1 cellular context compared by ENCODE assay signal in the genomic region with DNA sequence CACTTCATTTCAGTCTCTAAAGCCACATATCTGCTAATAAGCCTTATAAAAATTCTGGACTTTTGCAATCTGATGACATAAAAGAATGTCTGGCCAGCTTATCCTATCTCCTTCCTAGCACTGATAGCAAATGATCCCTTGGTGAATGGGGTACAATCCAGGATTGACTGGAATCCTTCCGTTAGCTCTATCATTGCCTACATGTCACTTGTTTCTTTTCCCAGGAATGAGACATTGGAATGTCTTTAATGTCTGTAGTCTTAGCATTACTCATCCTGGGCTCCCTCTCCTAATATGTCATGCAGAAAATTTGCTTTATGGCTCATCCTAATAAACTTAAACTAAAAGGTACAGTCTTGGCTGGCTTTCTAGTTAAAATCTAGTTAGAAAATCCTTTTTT.
TF ChIP-seq lines count a peak whose summit lies in the region.

No MANE protein-coding gene starts in this region.

TF ChIP-seq in IMR-90, 13 proteins besides CTCF, POLR2A, EP300 and RAD21:
- TF ChIP-seq BHLHE40 (IDR thresholded peaks at IDR 0.05; ENCODE audit: low read depth, low read length) = no peak
- no peak for TF ChIP-seq CHD1 (IDR thresholded peaks at IDR 0.05; ENCODE audit: low read depth, low read length)
- no peak for TF ChIP-seq MAFK (IDR thresholded peaks at IDR 0.05; ENCODE audit: low read depth, low read length)
- TF ChIP-seq MAZ (IDR thresholded peaks at IDR 0.05; ENCODE audit: borderline replicate concordance, low read depth, low read length) = no peak
- TF ChIP-seq FOS (IDR thresholded peaks at IDR 0.05; ENCODE audit: low read depth, low read length) = no peak
- no peak for TF ChIP-seq NFE2L2 (IDR thresholded peaks at IDR 0.05; ENCODE audit: low read depth, low read length)
- TF ChIP-seq, protein P1, sequence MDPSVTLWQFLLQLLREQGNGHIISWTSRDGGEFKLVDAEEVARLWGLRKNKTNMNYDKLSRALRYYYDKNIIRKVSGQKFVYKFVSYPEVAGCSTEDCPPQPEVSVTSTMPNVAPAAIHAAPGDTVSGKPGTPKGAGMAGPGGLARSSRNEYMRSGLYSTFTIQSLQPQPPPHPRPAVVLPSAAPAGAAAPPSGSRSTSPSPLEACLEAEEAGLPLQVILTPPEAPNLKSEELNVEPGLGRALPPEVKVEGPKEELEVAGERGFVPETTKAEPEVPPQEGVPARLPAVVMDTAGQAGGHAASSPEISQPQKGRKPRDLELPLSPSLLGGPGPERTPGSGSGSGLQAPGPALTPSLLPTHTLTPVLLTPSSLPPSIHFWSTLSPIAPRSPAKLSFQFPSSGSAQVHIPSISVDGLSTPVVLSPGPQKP (IDR thresholded peaks at IDR 0.05; ENCODE audit: borderline replicate concordance, low read depth, low read length) = no peak
- TF ChIP-seq RCOR1 (IDR thresholded peaks at IDR 0.05; ENCODE audit: insufficient replicate concordance, low read length) = no peak
- no peak for TF ChIP-seq MXI1 (IDR thresholded peaks at IDR 0.05; ENCODE audit: borderline replicate concordance, low read depth, low read length)
- TF ChIP-seq CEBPB (IDR thresholded peaks at IDR 0.05; ENCODE audit: low read depth, low read length) = no peak
- no peak for TF ChIP-seq RFX5 (IDR thresholded peaks at IDR 0.05; ENCODE audit: low read depth, low read length)
- TF ChIP-seq, protein P2, sequence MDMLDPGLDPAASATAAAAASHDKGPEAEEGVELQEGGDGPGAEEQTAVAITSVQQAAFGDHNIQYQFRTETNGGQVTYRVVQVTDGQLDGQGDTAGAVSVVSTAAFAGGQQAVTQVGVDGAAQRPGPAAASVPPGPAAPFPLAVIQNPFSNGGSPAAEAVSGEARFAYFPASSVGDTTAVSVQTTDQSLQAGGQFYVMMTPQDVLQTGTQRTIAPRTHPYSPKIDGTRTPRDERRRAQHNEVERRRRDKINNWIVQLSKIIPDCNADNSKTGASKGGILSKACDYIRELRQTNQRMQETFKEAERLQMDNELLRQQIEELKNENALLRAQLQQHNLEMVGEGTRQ (IDR thresholded peaks at IDR 0.05; ENCODE audit: low read depth, low read length) = no peak
- TF ChIP-seq SMC3 (IDR thresholded peaks at IDR 0.05; ENCODE audit: low read depth, low read length) = no peak
TF ChIP-seq in IMR-90: peak in this region for 0.
